Comparison of ENCODE assay signal across 9 cellular contexts in genomic region chr11:35404397-35404775, GRCh38. TPM values are rescaled to one million over a fixed set of nuclear protein-coding genes. Genes with fewer than 3 reads are reported as not detected.
DNase-seq lines count a peak whose midpoint lies in the region; ATAC-seq and TF ChIP-seq lines count a peak whose summit lies in the region.
"Had no signal": no experiment of that assay in that cellular context is flagged by ENCODE, and none has a peak within 500 bp of the region (broad histone marks: within the 10 kb centered on the region; RNA-seq: fewer than 3 reads in every experiment).

No MANE protein-coding gene starts in this region.

- no peaks in the 10 kb centered on the region for H3K4me1 ChIP-seq in gastrocnemius medialis

- no peak overlapping the region for H3K27ac Mint-ChIP-seq in osteocyte (ENCODE audit: unreplicated experiment)

- H3K4me3 ChIP-seq in LNCaP clone FGC (ENCODE audit: low read depth, low read length) (no peak overlapping the region), coronary artery (peak overlapping the region; percentile 9), gastrocnemius medialis (no peak overlapping the region)

- H3K36me3 Mint-ChIP-seq in osteocyte (ENCODE audit: unreplicated experiment) = no peaks in the 10 kb centered on the region

- no peaks in the 10 kb centered on the region for H3K36me3 ChIP-seq in gastrocnemius medialis

- ATAC-seq in gastrocnemius medialis (no peak), HG03175 (IDR thresholded peaks at IDR 0.05; ENCODE audit: unreplicated experiment) (no peak), HG03457 (IDR thresholded peaks at IDR 0.05; ENCODE audit: unreplicated experiment) (no peak)

- in situ Hi-C loops in gastrocnemius medialis (cut with MboI; ENCODE audit: low sequenced_read_pairs in 4 of 4) = loop anchor here in 2 of 4 donors (25.0 kb wide), 1 partner anchor 817 kb away; no protein-coding TSS in a partner anchor

- H3K27ac ChIP-seq in coronary artery (no peak overlapping the region), gastrocnemius medialis (no peak overlapping the region)

- DNase-seq in NCI-H2196 (lab: John Stamatoyannopoulos, UW; ENCODE audit: unreplicated experiment) = peak; percentile 4
- DNase-seq in NCI-H2196 treated with DMSO at 0.1 percent for 48 hours (lab: John Stamatoyannopoulos, UW; ENCODE audit: unreplicated experiment) = no peak
- no peak for DNase-seq in LNCaP clone FGC (ENCODE audit: low read depth)
- DNase-seq in coronary artery (ENCODE audit: low spot score) = no peak
- DNase-seq in osteocyte (ENCODE audit: extremely low spot score, unreplicated experiment) = no peak
- DNase-seq in gastrocnemius medialis = no peak

- H3K9me3 ChIP-seq in gastrocnemius medialis = no peaks in the 10 kb centered on the region

- TF ChIP-seq CTCF in LNCaP clone FGC (IDR thresholded peaks at IDR 0.05; ENCODE audit: control insufficient read depth, extremely low read depth, insufficient read depth) (peak; percentile 73), coronary artery (IDR thresholded peaks at IDR 0.05) (peak; percentile 27), osteocyte (IDR thresholded peaks at IDR 0.05) (peak; percentile 49), gastrocnemius medialis (IDR thresholded peaks at IDR 0.05 in 4 of 5, conservative IDR thresholded peaks at IDR 0.05 in 1 of 5) (peak in 1 of 5 experiments; percentile 24)

- no peaks in the 10 kb centered on the region for H3K27me3 ChIP-seq in gastrocnemius medialis

- intact Hi-C loops in gastrocnemius medialis (cut with DNase I; ENCODE audit: low total_unique reads) = no loop called here

- peaks cover 11% of the 10 kb centered on the region for H3K27me3 Mint-ChIP-seq in osteocyte (ENCODE audit: unreplicated experiment)

- H3K4me1 Mint-ChIP-seq in osteocyte (ENCODE audit: unreplicated experiment) = peaks cover 3% of the 10 kb centered on the region

- no peak overlapping the region for H3K4me3 Mint-ChIP-seq in osteocyte (ENCODE audit: unreplicated experiment)

- H3K9me3 Mint-ChIP-seq in osteocyte (ENCODE audit: unreplicated experiment) = no peaks in the 10 kb centered on the region

- no peak for TF ChIP-seq POLR2A in gastrocnemius medialis (IDR thresholded peaks at IDR 0.05)

RNA-seq across cellular contexts. Expression of gene SLC1A2, which starts 15.0 kb away (rescaled TPM):
- total RNA-seq in osteocyte = 0.32 and 0.44 TPM in 2 replicates
- total RNA-seq in gastrocnemius medialis = 1 to 10 TPM in 1 of 4 donors, under 1 TPM in 3; 0.15 to 1.1 (median 0.52) TPM
- total RNA-seq: pulmonary artery endothelial cell had no signal
